In the genomic region with DNA sequence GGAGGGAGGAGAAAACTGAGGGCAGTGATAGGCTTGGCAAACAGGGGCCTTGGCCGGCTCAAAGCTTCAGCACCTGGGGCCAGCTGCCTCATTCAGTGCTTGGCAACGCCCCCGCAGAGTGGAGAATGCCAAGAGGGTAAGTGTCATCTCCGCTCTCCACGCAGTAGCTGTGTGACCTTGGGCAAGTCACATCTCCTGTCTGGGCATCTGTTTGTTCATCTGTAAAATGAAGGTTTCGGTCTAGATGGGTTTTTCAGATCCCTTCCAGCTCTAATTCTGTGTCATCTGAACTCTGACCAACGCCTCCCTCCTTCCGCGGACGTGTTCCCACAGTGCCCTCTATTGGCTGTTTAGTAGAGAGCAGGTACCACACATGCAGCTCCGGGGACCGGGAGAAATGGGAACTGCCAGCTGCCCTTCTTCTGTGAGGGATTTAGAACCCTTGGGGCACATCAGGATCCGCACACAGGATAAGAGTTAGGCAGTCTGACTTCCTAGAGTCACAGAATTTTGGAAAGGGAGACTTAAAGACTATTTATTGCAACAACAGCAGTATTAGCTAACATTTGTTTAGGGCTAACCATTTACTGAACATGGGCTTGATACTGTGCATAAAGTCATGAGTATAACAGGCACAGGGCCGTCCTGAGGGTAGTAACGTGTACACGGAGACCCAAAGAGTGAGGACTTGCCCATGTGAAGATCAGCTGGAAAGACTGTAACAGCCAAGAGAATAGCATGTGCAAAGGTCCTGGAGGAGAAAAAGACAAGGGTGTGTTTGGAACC, we compare ENCODE assay signal across 8 cellular contexts.
DNase-seq lines count a peak whose midpoint lies in the region; TF ChIP-seq lines count a peak whose summit lies in the region.

No MANE protein-coding gene starts in this region.

- H3K79me2 ChIP-seq in OCI-LY1 (ENCODE audit: insufficient read depth, low read length), result no peaks in the 10 kb centered on the region

- H3K4me3 ChIP-seq in GM12875 (ENCODE audit: low read depth, low read length) (no peak overlapping the region), OCI-LY1 (ENCODE audit: low read depth, low read length, poor library complexity, severe bottlenecking) (no peak overlapping the region)

- no peaks in the 10 kb centered on the region for H3K9me3 ChIP-seq in OCI-LY1 (ENCODE audit: low read length)

- H3K27ac ChIP-seq in OCI-LY1 (ENCODE audit: low read depth, low read length, poor library complexity, severe bottlenecking), result no peak overlapping the region

- no peaks in the 10 kb centered on the region for H3K27me3 ChIP-seq in OCI-LY1 (ENCODE audit: insufficient read depth, low read length)

- DNase-seq in AG09319 (ENCODE audit: extremely low read depth, low read depth) (peak; percentile 5), HuH-7 (ENCODE audit: low spot score) (peak; percentile 64), amygdala (lab: John Stamatoyannopoulos, UW) (peak in 33 of 56 donors; percentile 1 to 53 (median 10)), iPS DF 19.7 (ENCODE audit: low read depth, low spot score) (peak; percentile 33)
- DNase-seq in stimulated activated CD4-positive, alpha-beta T cell treated with anti-CD3 and anti-CD28 coated beads, Interleukin-1b, Interleukin-23, amount 100 ng/mL, for 48 hours, result peak; percentile 35
- DNase-seq in effector CD4-positive, alpha-beta T cell, result no peak

- no peak overlapping the region for H3K4me2 ChIP-seq in OCI-LY1 (ENCODE audit: low read length)

- no peaks in the 10 kb centered on the region for H3K9me2 ChIP-seq in OCI-LY1 (ENCODE audit: low read depth, low read length)

- no peaks in the 10 kb centered on the region for H3K4me1 ChIP-seq in OCI-LY1 (ENCODE audit: insufficient read depth, low read length, severe bottlenecking)

- H3K36me3 ChIP-seq in OCI-LY1 (ENCODE audit: insufficient read depth, low read length), result no peaks in the 10 kb centered on the region

- no peaks in the 10 kb centered on the region for H3F3A ChIP-seq in OCI-LY1 (ENCODE audit: insufficient read depth, low read length)

- H2AFZ ChIP-seq in OCI-LY1 (ENCODE audit: low read length), result no peak overlapping the region

- no peak overlapping the region for H3K9ac ChIP-seq in OCI-LY1 (ENCODE audit: low read length)

- TF ChIP-seq CTCF in AG09319 (IDR thresholded peaks at IDR 0.05; ENCODE audit: low read depth, low read length) (peak; percentile 76), GM12875 (IDR thresholded peaks at IDR 0.05; ENCODE audit: borderline replicate concordance, insufficient read depth, low read depth, low read length) (peak; percentile 84), OCI-LY1 (IDR thresholded peaks at IDR 0.05; ENCODE audit: low read length) (peak; percentile 91)

- no peaks in the 10 kb centered on the region for H4K20me1 ChIP-seq in OCI-LY1 (ENCODE audit: insufficient read depth, low read length)
